Comparison of ENCODE assay signal across 15 cellular contexts in genomic region chr10:11224792-11225448, GRCh38.
DNase-seq lines count a peak whose midpoint lies in the region; ATAC-seq, FAIRE-seq and TF ChIP-seq lines count a peak whose summit lies in the region.
"Had no signal": no experiment of that assay in that cellular context is flagged by ENCODE, and none has a peak within 500 bp of the region (broad histone marks: within the 10 kb centered on the region; RNA-seq: fewer than 3 reads in every experiment).

No MANE protein-coding gene starts in this region.

- intact Hi-C loops in CD14-positive monocyte (cut with micrococcal nuclease) = loop anchor here (5.0 kb wide), 3 partner anchors 43 to 63 kb away; no protein-coding TSS in a partner anchor
- intact Hi-C loops in head of caudate nucleus (cut with DNase I) = no loop called here

- H3K4me3 Mint-ChIP-seq in CD14-positive monocyte (no peak overlapping the region), immature natural killer cell (peak overlapping the region in 4 of 5 donors; percentile 3 to 88 (median 52))

- TF ChIP-seq POLR2A in GM12891 (IDR thresholded peaks at IDR 0.05; ENCODE audit: low read depth, low read length) = no peak

- TF ChIP-seq CTCF in CD14-positive monocyte (IDR thresholded peaks at IDR 0.05) = no peak

- no peak for DNase-seq in CD14-positive monocyte (ENCODE audit: low spot score)
- DNase-seq in GM12891 (ENCODE audit: insufficient read length, low spot score) = no peak
- no peak for DNase-seq in activated naive CD4-positive, alpha-beta T cell treated with anti-CD3 and anti-CD28 coated beads, Interleukin-2, amount 50 U/mL, for 72 hours (ENCODE audit: low spot score in 2 of 2)
- no peak for DNase-seq in immature natural killer cell
- no peak for DNase-seq in OCI-M1 (lab: John Stamatoyannopoulos, UW)
- DNase-seq in RKO (ENCODE audit: low spot score) = no peak
- no peak for DNase-seq in head of caudate nucleus
- DNase-seq: DMS79; gastrocnemius medialis; NK-92 treated with Interleukin-12 subunit alpha and Interleukin-12 subunit beta, amount 100 ng/mL, for 24 hours; occipital lobe; SHP77 treated with DMSO at 0.1 percent for 48 hours had no signal

- H3K9me3 Mint-ChIP-seq in CD14-positive monocyte (no peaks in the 10 kb centered on the region), immature natural killer cell (no peaks in the 10 kb centered on the region)
- no peaks in the 10 kb centered on the region for H3K9me3 Mint-ChIP-seq in activated naive CD4-positive, alpha-beta T cell treated with anti-CD3 and anti-CD28 coated beads, Interleukin-2, amount 50 U/mL, for 72 hours

- no peaks in the 10 kb centered on the region for H3K27me3 Mint-ChIP-seq in CD14-positive monocyte (ENCODE audit: low read depth in 3 of 3)
- H3K27me3 Mint-ChIP-seq in immature natural killer cell (ENCODE audit: low read depth in 3 of 3) = peaks cover 0 to 20% (median 16%) of the 10 kb centered on the region in 3 donors

- no peak for ATAC-seq in activated naive CD4-positive, alpha-beta T cell treated with anti-CD3 and anti-CD28 coated beads, Interleukin-2, amount 50 U/mL, for 72 hours
- no peak for ATAC-seq in HG02610 (IDR thresholded peaks at IDR 0.05; ENCODE audit: unreplicated experiment)
- ATAC-seq: gastrocnemius medialis had no signal

- peak; percentile 20 for FAIRE-seq in GM12891 (lab: Jason Lieb, UNC)
- FAIRE-seq: H1, HTR-8/SVneo had no signal

- peak overlapping the region; percentile 83 to 96 (median 92) for H3K27ac Mint-ChIP-seq in CD14-positive monocyte
- H3K27ac Mint-ChIP-seq in activated naive CD4-positive, alpha-beta T cell treated with anti-CD3 and anti-CD28 coated beads, Interleukin-2, amount 50 U/mL, for 72 hours = peak overlapping the region; percentile 93 to 98
- peak overlapping the region in 5 of 6 donors; percentile 96 to 98 (median 97) for H3K27ac Mint-ChIP-seq in immature natural killer cell

- H3K36me3 Mint-ChIP-seq in CD14-positive monocyte (peaks cover 56 to 74% of the 10 kb centered on the region in 2 donors), immature natural killer cell (peaks cover 6 to 15% (median 14%) of the 10 kb centered on the region in 3 donors)
- peaks cover 23 to 68% of the 10 kb centered on the region in 2 donors for H3K36me3 Mint-ChIP-seq in activated naive CD4-positive, alpha-beta T cell treated with anti-CD3 and anti-CD28 coated beads, Interleukin-2, amount 50 U/mL, for 72 hours

- H3K4me1 Mint-ChIP-seq in CD14-positive monocyte (peaks cover 46% of the 10 kb centered on the region), immature natural killer cell (peaks cover 0 to 99% of the 10 kb centered on the region in 2 donors)

TF ChIP-seq in GM12891, 5 proteins besides CTCF, POLR2A, EP300 and RAD21:
- no peak for TF ChIP-seq POU2F2 (IDR thresholded peaks at IDR 0.05; ENCODE audit: low read depth, low read length)
- no peak for TF ChIP-seq TAF1 (IDR thresholded peaks at IDR 0.05; ENCODE audit: low read depth, low read length)
- TF ChIP-seq POLR2AphosphoS5 (IDR thresholded peaks at IDR 0.05; ENCODE audit: low read depth, low read length) = no peak
- TF ChIP-seq SPI1 (IDR thresholded peaks at IDR 0.05; ENCODE audit: low read depth, low read length) = no peak
- TF ChIP-seq PAX5 (IDR thresholded peaks at IDR 0.05; ENCODE audit: insufficient read depth, low read length, severe bottlenecking) = no peak

Comparison
In these comparisons a context has a peak if more than half of its experiments do, and no peak if none do; other contexts are left out.
1. H3K4me3 Mint-ChIP-seq: peak in immature natural killer cell (4 of 5); none in CD14-positive monocyte (0 of 2).
2. Peak in every context shown above with its lines, with median percentiles within 50 percentile points of each other: H3K27ac Mint-ChIP-seq.